8 cellular contexts compared by ENCODE assay signal in the genomic region with DNA sequence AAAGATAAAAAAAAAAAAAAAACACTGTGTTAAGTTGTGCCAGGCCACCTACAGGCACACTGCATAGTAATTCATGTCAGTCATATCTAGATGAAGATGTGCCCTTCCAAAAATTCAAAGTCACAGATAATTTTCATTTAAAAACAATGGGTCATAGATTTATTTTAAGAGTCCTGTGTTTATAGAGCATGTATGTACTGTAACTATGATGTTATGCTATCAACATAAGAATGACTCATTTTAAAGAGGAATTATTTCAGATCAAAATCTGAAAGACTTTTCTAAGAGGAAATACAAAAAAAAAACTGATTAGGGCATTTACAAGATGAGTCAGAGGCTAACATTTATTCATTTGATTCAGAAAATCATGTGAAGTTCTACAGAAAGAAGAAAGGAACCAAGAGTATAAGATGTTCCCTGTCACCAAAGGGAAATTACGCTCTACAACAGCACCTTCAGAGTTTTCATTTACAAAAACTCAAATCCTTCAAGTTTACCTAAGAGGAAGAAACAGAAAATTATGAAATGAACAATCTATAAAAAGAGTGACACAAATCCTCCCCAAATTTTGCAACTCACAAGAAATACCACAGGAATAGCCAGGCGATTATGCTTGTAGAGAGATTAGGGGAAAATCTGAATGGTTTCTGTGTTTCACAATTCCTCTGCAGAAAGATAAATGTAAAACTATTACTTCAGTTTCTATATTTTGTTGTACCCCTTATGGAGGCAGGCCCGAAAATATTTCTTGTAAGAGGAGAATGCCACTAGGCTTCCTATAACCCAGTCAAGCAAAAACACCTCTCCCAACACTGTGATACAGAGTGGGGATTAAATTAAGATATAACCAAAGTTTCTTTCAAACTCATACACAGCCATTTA. TPM values are rescaled to one million over a fixed set of nuclear protein-coding genes. Genes with fewer than 3 reads are reported as not detected.
A peak's percentile ranks its signal among the peaks of the same experiment; 100 is the strongest.
DNase-seq lines count a peak whose midpoint lies in the region; ATAC-seq and TF ChIP-seq lines count a peak whose summit lies in the region.

No MANE protein-coding gene starts in this region.

- H2AFZ ChIP-seq in PC-9 (no peak overlapping the region), osteoblast (ENCODE audit: low read length) (no peak overlapping the region)

- H4K20me1 ChIP-seq in PC-9 (ENCODE audit: insufficient read depth) (peaks cover 12% of the 10 kb centered on the region; the same call in 1 of the 2 replicates), osteoblast (ENCODE audit: insufficient read depth, low read length) (peaks cover 32% of the 10 kb centered on the region)

- no peak overlapping the region for H3K4me3 Mint-ChIP-seq in activated CD4-positive, alpha-beta T cell treated with anti-CD3 and anti-CD28 coated beads for 36 hours

- H3K9me2 ChIP-seq in PC-9 (ENCODE audit: insufficient read depth), result no peaks in the 10 kb centered on the region

- peak overlapping the region; percentile 85 for H3K27ac ChIP-seq in PC-9
- H3K27ac ChIP-seq in osteoblast (ENCODE audit: low read depth, low read length), result peak overlapping the region; percentile 76

- H3K36me3 ChIP-seq in PC-9 (ENCODE audit: low read depth) (0 out of 2 replicates have a peak, but pooled peaks cover 6% of the 10 kb centered on the region), osteoblast (ENCODE audit: insufficient read depth, low read length) (no peaks in the 10 kb centered on the region)

- H3K9me3 ChIP-seq in PC-9 (ENCODE audit: insufficient read depth, low read depth) (no peaks in the 10 kb centered on the region), osteoblast (ENCODE audit: low read depth, low read length) (no peaks in the 10 kb centered on the region)

- TSS peak; percentile 84 for BruUV-seq in PC-9 (replicated peaks; lab: Mats Ljungman, UMichigan)

- H3K9me3 Mint-ChIP-seq in activated CD4-positive, alpha-beta T cell treated with anti-CD3 and anti-CD28 coated beads for 36 hours (ENCODE audit: low read depth), result no peaks in the 10 kb centered on the region

- no peak for DNase-seq in activated CD4-positive, alpha-beta T cell treated with anti-CD3 and anti-CD28 coated beads for 36 hours
- no peak for DNase-seq in activated CD4-positive, alpha-beta T cell treated with anti-CD3 and anti-CD28 coated beads, Interleukin-2, amount 50 U/mL, for 4 hours
- peak in 1 of 2 experiments; percentile 90 for DNase-seq in PC-9
- DNase-seq in dermis microvascular lymphatic vessel endothelial cell (ENCODE audit: low read depth in 2 of 2), result peak; percentile 47 to 79
- DNase-seq in osteoblast (ENCODE audit: insufficient read length, low spot score, missing footprints), result peak; percentile 80
- DNase-seq in NCI-H2227 (lab: John Stamatoyannopoulos, UW; ENCODE audit: unreplicated experiment), result no peak
- DNase-seq in HuH-7.5 (ENCODE audit: low spot score), result no peak
- no peak for DNase-seq in activated CD8-positive, alpha-beta memory T cell treated with anti-CD3 and anti-CD28 coated beads, Interleukin-2, amount 50 U/mL, for 4 hours

- no peaks in the 10 kb centered on the region for H3K27me3 Mint-ChIP-seq in activated CD4-positive, alpha-beta T cell treated with anti-CD3 and anti-CD28 coated beads for 36 hours

- CTCF ChIA-PET in activated CD4-positive, alpha-beta T cell treated with anti-CD3 and anti-CD28 coated beads for 36 hours (lab: Charles Lee), result interaction anchor here (0.6 to 2.5 kb wide), 5 partner anchors 11 to 532 kb away, joined by 3 to 22 read pairs (median 4); no protein-coding TSS in a partner anchor
- CTCF ChIA-PET in PC-9 (lab: Charles Lee), result no interaction called here

- POLR2A ChIA-PET in activated CD4-positive, alpha-beta T cell treated with anti-CD3 and anti-CD28 coated beads for 36 hours (lab: Charles Lee), result interaction anchor here (1.2 to 2.2 kb wide), 3 partner anchors 10 to 14 kb away, joined by 9 to 14 read pairs (median 13); partner anchors contain the start of gene TP53BP2
- POLR2A ChIA-PET in PC-9 (lab: Charles Lee; ENCODE audit: unreplicated experiment), result interaction anchor here (0.6 to 0.7 kb wide), 2 partner anchors 60 kb away, joined by 3 to 7 read pairs; no protein-coding TSS in a partner anchor

- H3K27me3 ChIP-seq in PC-9 (ENCODE audit: insufficient read depth, low read depth) (no peaks in the 10 kb centered on the region), osteoblast (ENCODE audit: insufficient read depth, low read length) (no peaks in the 10 kb centered on the region)

- peaks cover 63% of the 10 kb centered on the region for H3K4me1 ChIP-seq in PC-9 (replicated peaks; ENCODE audit: insufficient read depth)
- peaks cover 38% of the 10 kb centered on the region for H3K4me1 ChIP-seq in osteoblast (ENCODE audit: insufficient read depth, low read length)

- peak; percentile 71 for ATAC-seq in activated CD4-positive, alpha-beta T cell treated with anti-CD3 and anti-CD28 coated beads for 36 hours

- TF ChIP-seq CTCF in PC-9 (conservative IDR thresholded peaks at IDR 0.05) (no peak; the same call in 1 of the 2 replicates), osteoblast (IDR thresholded peaks at IDR 0.05; ENCODE audit: extremely low read depth, low read depth, low read length) (peak; percentile 13)

- peaks cover 54% of the 10 kb centered on the region for H3F3A ChIP-seq in PC-9 (ENCODE audit: insufficient read depth, low read depth)

- H3K4me1 Mint-ChIP-seq in activated CD4-positive, alpha-beta T cell treated with anti-CD3 and anti-CD28 coated beads for 36 hours, result peaks cover 29% of the 10 kb centered on the region

- intact Hi-C loops in activated CD4-positive, alpha-beta T cell treated with anti-CD3 and anti-CD28 coated beads for 36 hours (cut with DNase I, micrococcal nuclease), result loop anchor here (1.0 to 10.0 kb wide), 9 partner anchors 12 to 1177 kb away; partner anchors contain the start of genes DEGS1 (in 2 of the 2), TP53BP2 (in 1 of the 2) and WDR26 (in 1 of the 2)
- intact Hi-C loops in PC-9 (cut with micrococcal nuclease; ENCODE audit: unreplicated experiment), result no loop called here

- H3K36me3 Mint-ChIP-seq in activated CD4-positive, alpha-beta T cell treated with anti-CD3 and anti-CD28 coated beads for 36 hours (ENCODE audit: low read depth), result peaks cover 8% of the 10 kb centered on the region

- no peak overlapping the region for H3K27ac Mint-ChIP-seq in activated CD4-positive, alpha-beta T cell treated with anti-CD3 and anti-CD28 coated beads for 36 hours

- peak overlapping the region; percentile 58 for H3K4me2 ChIP-seq in PC-9
- peak overlapping the region; percentile 59 for H3K4me2 ChIP-seq in osteoblast (ENCODE audit: insufficient read depth, low read length)

- no peak overlapping the region for H3K4me3 ChIP-seq in PC-9
- H3K4me3 ChIP-seq in osteoblast (ENCODE audit: insufficient read depth, low read length), result no peak overlapping the region

- H3K79me2 ChIP-seq in PC-9 (ENCODE audit: low read depth) (peaks cover 90% of the 10 kb centered on the region), osteoblast (ENCODE audit: insufficient read depth, low read length) (peaks cover 80% of the 10 kb centered on the region)

RNA-seq across cellular contexts. Expression of gene TP53BP2, which starts 13.8 kb away (rescaled TPM):
- 10 to 100 TPM; 46.6 to 56.2 TPM for total RNA-seq in activated CD4-positive, alpha-beta T cell treated with anti-CD3 and anti-CD28 coated beads for 36 hours
- total RNA-seq in PC-9 (2021), result 63.1 and 81.4 TPM in 2 replicates
- total RNA-seq in dermis microvascular lymphatic vessel endothelial cell, result 12.8 and 26.7 TPM in 2 replicates
- total RNA-seq in osteoblast, result 27.1 and 31.8 TPM in 2 replicates

Comparison
In these comparisons a context has a peak if more than half of its experiments do, and no peak if none do; other contexts are left out.
1. DNase-seq: peak in dermis microvascular lymphatic vessel endothelial cell (2 of 2) and osteoblast (single experiment); none in activated CD4-positive, alpha-beta T cell treated with anti-CD3 and anti-CD28 coated beads for 36 hours (single experiment), activated CD4-positive, alpha-beta T cell treated with anti-CD3 and anti-CD28 coated beads, Interleukin-2, amount 50 U/mL, for 4 hours (0 of 2), NCI-H2227 (single experiment), HuH-7.5 (single experiment) and activated CD8-positive, alpha-beta memory T cell treated with anti-CD3 and anti-CD28 coated beads, Interleukin-2, amount 50 U/mL, for 4 hours (single experiment).